1 cellular context compared by ENCODE assay signal in the genomic region with DNA sequence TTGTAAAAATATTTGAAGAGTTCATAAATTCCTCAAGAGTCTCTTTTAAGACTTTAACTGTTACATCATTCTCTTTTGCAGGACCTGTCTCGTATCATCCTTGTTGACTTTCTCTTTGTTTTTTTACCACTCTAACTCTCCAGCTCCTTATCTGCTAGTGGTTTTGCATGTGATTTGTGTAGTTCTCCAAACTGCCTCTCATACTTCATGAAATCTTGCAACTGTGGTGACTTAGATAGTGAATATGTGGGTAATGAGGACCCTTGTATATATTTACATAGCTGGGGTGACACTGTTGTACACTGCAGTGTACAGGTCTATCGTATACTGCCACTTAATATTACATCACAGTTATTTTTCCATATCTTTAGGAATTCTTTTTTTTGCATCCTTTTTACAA.
TF ChIP-seq lines count a peak whose summit lies in the region.

No MANE protein-coding gene starts in this region.

TF ChIP-seq in IMR-90, 13 proteins besides CTCF, POLR2A, EP300 and RAD21:
- TF ChIP-seq RFX5 (IDR thresholded peaks at IDR 0.05; ENCODE audit: low read depth, low read length) (no peak), CEBPB (IDR thresholded peaks at IDR 0.05; ENCODE audit: low read depth, low read length) (0 out of 2 replicates have a peak, but pooled peaks have one; percentile 1)
